Comparison of ENCODE assay signal across 1 cellular context in the genomic region with DNA sequence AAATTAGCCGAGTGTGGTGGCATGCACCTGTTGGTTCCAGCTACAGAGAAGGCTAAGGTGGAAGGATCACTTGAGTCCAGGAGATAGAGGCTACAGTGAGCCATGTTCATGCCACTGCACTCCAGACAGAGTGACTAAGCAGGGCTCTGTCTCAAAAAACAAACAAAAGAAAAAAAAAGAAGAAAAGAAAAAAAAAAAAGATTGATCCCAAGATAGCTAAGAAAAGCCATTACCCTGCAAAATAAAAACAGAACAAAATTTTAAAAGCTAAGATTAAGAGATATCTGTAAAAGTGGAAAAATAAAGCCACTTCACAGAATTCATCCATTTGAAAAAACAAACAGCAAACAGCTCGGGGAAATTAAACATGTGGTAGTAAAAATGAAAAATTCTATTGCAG.
TF ChIP-seq lines count a peak whose summit lies in the region.

No MANE protein-coding gene starts in this region.

TF ChIP-seq in HEK293, 187 proteins besides CTCF, POLR2A, EP300 and RAD21 (continued from another document):
- TF ChIP-seq, protein P1, sequence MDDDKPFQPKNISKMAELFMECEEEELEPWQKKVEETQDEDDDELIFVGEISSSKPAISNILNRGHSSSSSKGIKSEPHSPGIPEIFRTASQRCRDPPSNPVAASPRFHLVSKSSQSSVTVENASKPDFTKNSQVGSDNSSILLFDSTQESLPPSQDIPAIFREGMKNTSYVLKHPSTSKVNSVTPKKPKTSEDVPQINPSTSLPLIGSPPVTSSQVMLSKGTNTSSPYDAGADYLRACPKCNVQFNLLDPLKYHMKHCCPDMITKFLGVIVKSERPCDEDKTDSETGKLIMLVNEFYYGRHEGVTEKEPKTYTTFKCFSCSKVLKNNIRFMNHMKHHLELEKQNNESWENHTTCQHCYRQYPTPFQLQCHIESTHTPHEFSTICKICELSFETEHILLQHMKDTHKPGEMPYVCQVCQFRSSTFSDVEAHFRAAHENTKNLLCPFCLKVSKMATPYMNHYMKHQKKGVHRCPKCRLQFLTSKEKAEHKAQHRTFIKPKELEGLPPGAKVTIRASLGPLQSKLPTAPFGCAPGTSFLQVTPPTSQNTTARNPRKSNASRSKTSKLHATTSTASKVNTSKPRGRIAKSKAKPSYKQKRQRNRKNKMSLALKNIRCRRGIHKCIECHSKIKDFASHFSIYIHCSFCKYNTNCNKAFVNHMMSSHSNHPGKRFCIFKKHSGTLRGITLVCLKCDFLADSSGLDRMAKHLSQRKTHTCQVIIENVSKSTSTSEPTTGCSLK (tag by site-specific recombination; IDR thresholded peaks at IDR 0.05), result no peak
- TF ChIP-seq, protein P2, sequence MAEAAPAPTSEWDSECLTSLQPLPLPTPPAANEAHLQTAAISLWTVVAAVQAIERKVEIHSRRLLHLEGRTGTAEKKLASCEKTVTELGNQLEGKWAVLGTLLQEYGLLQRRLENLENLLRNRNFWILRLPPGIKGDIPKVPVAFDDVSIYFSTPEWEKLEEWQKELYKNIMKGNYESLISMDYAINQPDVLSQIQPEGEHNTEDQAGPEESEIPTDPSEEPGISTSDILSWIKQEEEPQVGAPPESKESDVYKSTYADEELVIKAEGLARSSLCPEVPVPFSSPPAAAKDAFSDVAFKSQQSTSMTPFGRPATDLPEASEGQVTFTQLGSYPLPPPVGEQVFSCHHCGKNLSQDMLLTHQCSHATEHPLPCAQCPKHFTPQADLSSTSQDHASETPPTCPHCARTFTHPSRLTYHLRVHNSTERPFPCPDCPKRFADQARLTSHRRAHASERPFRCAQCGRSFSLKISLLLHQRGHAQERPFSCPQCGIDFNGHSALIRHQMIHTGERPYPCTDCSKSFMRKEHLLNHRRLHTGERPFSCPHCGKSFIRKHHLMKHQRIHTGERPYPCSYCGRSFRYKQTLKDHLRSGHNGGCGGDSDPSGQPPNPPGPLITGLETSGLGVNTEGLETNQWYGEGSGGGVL (tag by site-specific recombination; IDR thresholded peaks at IDR 0.05), result no peak
- no peak for TF ChIP-seq ZNF214 (tag by site-specific recombination; IDR thresholded peaks at IDR 0.05; ENCODE audit: borderline replicate concordance)
